29 cellular contexts compared by ENCODE assay signal in the genomic region with DNA sequence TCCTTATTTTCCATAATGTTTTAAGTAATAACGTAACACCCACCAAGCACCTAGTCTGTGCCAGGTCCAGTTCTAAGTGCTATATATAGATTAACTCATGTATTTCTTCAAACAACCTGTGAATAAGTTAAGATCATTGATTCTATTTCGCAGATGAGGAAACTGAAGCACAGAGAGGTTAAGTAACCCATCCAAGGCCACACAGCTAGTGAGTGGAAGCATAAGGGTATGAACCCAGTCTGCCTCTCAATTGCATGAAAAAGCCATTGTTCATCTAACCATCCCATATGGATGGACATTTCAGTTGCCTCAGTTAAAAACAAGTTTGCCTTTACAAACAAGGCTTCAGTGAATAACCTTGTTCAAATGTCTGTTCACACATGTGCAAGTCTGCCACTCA. TPM values are rescaled to one million over a fixed set of nuclear protein-coding genes. Genes with fewer than 3 reads are reported as not detected.
"Had no signal": no experiment of that assay in that cellular context is flagged by ENCODE, and none has a peak within 500 bp of the region (broad histone marks: within the 10 kb centered on the region; RNA-seq: fewer than 3 reads in every experiment).

No MANE protein-coding gene starts in this region.

- H3K4me3 ChIP-seq: coronary artery, dorsolateral prefrontal cortex, esophagus squamous epithelium, gastrocnemius medialis, heart right ventricle, left lung, lower lobe of right lung had no signal

- FAIRE-seq: endothelial cell of umbilical vein, islet of Langerhans, keratinocyte had no signal

- H3K4me1 ChIP-seq: esophagus squamous epithelium, gastrocnemius medialis, heart right ventricle, left lung, lower lobe of right lung had no signal

- H3K9me3 ChIP-seq: gastrocnemius medialis had no signal

- H3K27me3 ChIP-seq: dorsolateral prefrontal cortex, gastrocnemius medialis had no signal

- H3K36me3 ChIP-seq: esophagus squamous epithelium, gastrocnemius medialis, heart right ventricle, left lung, lower lobe of right lung had no signal

- ATAC-seq: gastrocnemius medialis; heart right ventricle; left cardiac atrium; left lung; left ventricle myocardium superior; lower lobe of right lung; naive thymus-derived CD4-positive, alpha-beta T cell had no signal

- DNase-seq: dermis blood vessel endothelial cell; dorsolateral prefrontal cortex; effector CD4-positive, alpha-beta T cell; effector memory CD4-positive, alpha-beta T cell; esophagus squamous epithelium; foreskin fibroblast; foreskin melanocyte; gastrocnemius medialis; glutamatergic neuron; heart right ventricle; hippocampal formation; left cardiac atrium; left lung; left ventricle myocardium superior; lower lobe of right lung; mesenchymal stem cell; naive thymus-derived CD4-positive, alpha-beta T cell had no signal

- H3K27ac ChIP-seq: coronary artery, dorsolateral prefrontal cortex, esophagus squamous epithelium, gastrocnemius medialis, heart right ventricle, left lung, lower lobe of right lung had no signal

RNA-seq across cellular contexts. Expression of a gene that starts 20.8 kb away (rescaled TPM):
- total RNA-seq: dermis blood vessel endothelial cell; endothelial cell of umbilical vein; epithelial cell of proximal tubule; esophagus squamous epithelium; gastrocnemius medialis; glomerular endothelial cell; heart right ventricle; kidney epithelial cell; left cardiac atrium; left lung; left ventricle myocardium superior; lower lobe of right lung; lung microvascular endothelial cell; mesenteric fat pad; mesothelial cell of epicardium; mononuclear cell; mucosa of gallbladder; naive thymus-derived CD4-positive, alpha-beta T cell had no signal
- polyA plus RNA-seq: endothelial cell of umbilical vein; heart right ventricle; keratinocyte; naive thymus-derived CD4-positive, alpha-beta T cell had no signal
